ENCODE assay signal across 23 cellular contexts in genomic region chr13:29165840-29166239, GRCh38.
DNase-seq lines count a peak whose midpoint lies in the region; ATAC-seq lines count a peak whose summit lies in the region.
"Had no signal": no experiment of that assay in that cellular context is flagged by ENCODE, and none has a peak within 500 bp of the region (broad histone marks: within the 10 kb centered on the region; RNA-seq: fewer than 3 reads in every experiment).

No MANE protein-coding gene starts in this region.

- H2BK120ac ChIP-seq in mesenchymal stem cell (ENCODE audit: low read depth, low read length): no peak overlapping the region

- no peaks in the 10 kb centered on the region for H3K79me1 ChIP-seq in mesenchymal stem cell (replicated peaks; ENCODE audit: low read length, poor library complexity, severe bottlenecking)

- H3K27ac ChIP-seq in mesenchymal stem cell (ENCODE audit: low read length, poor library complexity, severe bottlenecking): no peak overlapping the region
- H3K27ac ChIP-seq: lower lobe of right lung, thoracic aorta, WERI-Rb-1 had no signal

- no peak overlapping the region for H2AFZ ChIP-seq in mesenchymal stem cell (ENCODE audit: low read depth, low read length)

- no peak overlapping the region for H3K4ac ChIP-seq in mesenchymal stem cell (ENCODE audit: low read depth in 1 of 2, low read length in 2 of 2)

- no peak overlapping the region for H3K18ac ChIP-seq in mesenchymal stem cell (ENCODE audit: low read depth in 1 of 2, low read length in 2 of 2)

- no peak overlapping the region for H2BK12ac ChIP-seq in mesenchymal stem cell (ENCODE audit: low read length in 2 of 2)

- H3K23ac ChIP-seq in mesenchymal stem cell (ENCODE audit: low read length in 2 of 2): no peak overlapping the region

- H3K4me2 ChIP-seq in mesenchymal stem cell (ENCODE audit: low read length, poor library complexity, severe bottlenecking): no peak overlapping the region

- no peaks in the 10 kb centered on the region for H3K9me3 ChIP-seq in mesenchymal stem cell (ENCODE audit: control insufficient read depth, low read length)
- H3K9me3 ChIP-seq: lower lobe of right lung, thoracic aorta had no signal

- WGBS in mesenchymal stem cell: 17% methylated on average over 2 of the region's 2 CpGs

- H2BK5ac ChIP-seq in mesenchymal stem cell (ENCODE audit: low read depth, low read length, poor library complexity, severe bottlenecking): no peak overlapping the region

- H2BK15ac ChIP-seq in mesenchymal stem cell (ENCODE audit: low read depth, poor library complexity, severe bottlenecking): no peak overlapping the region

- no peaks in the 10 kb centered on the region for H3K4me1 ChIP-seq in mesenchymal stem cell (ENCODE audit: control insufficient read depth, insufficient read depth, low read depth, low read length)
- H3K4me1 ChIP-seq: lower lobe of right lung had no signal

- DNase-seq in Daoy (ENCODE audit: low read depth) (peak; percentile 7), Kasumi-1 (lab: John Stamatoyannopoulos, UW) (peak; percentile 5 to 7), RPMI7951 (ENCODE audit: low read depth) (peak; percentile 2), mesenchymal stem cell (peak; percentile 55), COR-L47 (lab: John Stamatoyannopoulos, UW) (no peak), head of caudate nucleus (no peak)
- DNase-seq in activated CD4-positive, alpha-beta T cell treated with anti-CD3 and anti-CD28 coated beads for 4 hours: no peak
- DNase-seq: activated CD4-positive, alpha-beta memory T cell treated with anti-CD3 and anti-CD28 coated beads, Interleukin-2, amount 10 ng/mL, durations not matched to agents 7 days and 5 days; activated naive CD4-positive, alpha-beta T cell treated with anti-CD3 and anti-CD28 coated beads for 36 hours; activated T-cell treated with anti-CD3 and anti-CD28 coated beads, Interleukin-2, amount 50 U/mL, for 24 hours; CD8-positive, alpha-beta memory T cell; cerebellar nuclear complex; H7; immature natural killer cell; lower lobe of right lung; NCI-H1694; NCI-H345; occipital lobe; retina; Right ventricle myocardium superior; WERI-Rb-1 had no signal

- no peaks in the 10 kb centered on the region for H3K27me3 ChIP-seq in mesenchymal stem cell (ENCODE audit: control insufficient read depth in 1 of 2, insufficient read depth in 1 of 2, low read length in 2 of 2)

- H3K9ac ChIP-seq in mesenchymal stem cell (ENCODE audit: low read length): no peak overlapping the region

- intact Hi-C loops in head of caudate nucleus (cut with DNase I): no loop called here

- no peak overlapping the region for H2AK5ac ChIP-seq in mesenchymal stem cell (ENCODE audit: low read length, severe bottlenecking)

- no peak overlapping the region for H3K4me3 ChIP-seq in mesenchymal stem cell (ENCODE audit: insufficient read depth in 1 of 2, low read depth in 1 of 2, low read length in 2 of 2)
- H3K4me3 ChIP-seq: lower lobe of right lung, thoracic aorta had no signal

- no peak overlapping the region for H4K8ac ChIP-seq in mesenchymal stem cell (ENCODE audit: low read length)

- H3K36me3 ChIP-seq in mesenchymal stem cell (ENCODE audit: control insufficient read depth in 1 of 2, insufficient read depth in 2 of 2, low read depth in 1 of 2, low read length in 2 of 2): no peaks in the 10 kb centered on the region
- H3K36me3 ChIP-seq: lower lobe of right lung, thoracic aorta, WERI-Rb-1 had no signal

- no peak overlapping the region for H4K91ac ChIP-seq in mesenchymal stem cell (ENCODE audit: low read length)

- no peak for ATAC-seq in GM19397 (IDR thresholded peaks at IDR 0.05; ENCODE audit: unreplicated experiment)
- ATAC-seq: lower lobe of right lung had no signal

- H3K14ac ChIP-seq in mesenchymal stem cell (ENCODE audit: low read length in 2 of 2): no peak overlapping the region

Comparison
In these comparisons a context has a peak if more than half of its experiments do, and no peak if none do; other contexts are left out.
1. DNase-seq: peak in Daoy (single experiment), Kasumi-1 (2 of 2), RPMI7951 (single experiment) and mesenchymal stem cell (single experiment); none in COR-L47 (single experiment), activated CD4-positive, alpha-beta T cell treated with anti-CD3 and anti-CD28 coated beads for 4 hours (0 of 2) and head of caudate nucleus (0 of 42).